ENCODE assay signal across 25 cellular contexts in the genomic region with DNA sequence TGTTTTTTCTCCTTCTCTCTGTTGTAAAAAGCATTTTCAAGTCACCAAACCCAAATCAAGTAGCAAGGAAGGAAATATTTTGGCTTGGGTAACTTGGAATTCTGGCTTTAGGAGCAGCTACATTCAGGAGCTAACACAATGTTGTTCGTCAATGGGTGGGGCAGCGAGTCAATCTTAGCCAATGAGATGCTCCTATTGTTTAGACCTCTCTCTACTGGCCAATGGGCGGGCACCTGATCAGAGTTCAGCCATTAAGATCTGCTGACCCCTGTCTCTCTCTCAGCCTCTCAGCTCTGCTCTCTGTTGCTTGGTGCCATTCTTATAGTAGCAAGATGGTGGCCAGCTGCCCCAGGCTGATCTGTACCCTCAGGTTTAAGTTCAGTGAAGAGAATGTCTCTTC.
"Had no signal": no experiment of that assay in that cellular context is flagged by ENCODE, and none has a peak within 500 bp of the region (broad histone marks: within the 10 kb centered on the region; RNA-seq: fewer than 3 reads in every experiment).

No MANE protein-coding gene starts in this region.

- H3K27ac Mint-ChIP-seq: IgD-negative memory B cell had no signal

- DNase-seq: Kasumi-1, MV-4-11, NCI-H1048, NCI-H1105, NCI-H1417, NCI-H1436 treated with DMSO at 0.1 percent for 48 hours, NCI-H187, NCI-H2029, NCI-H2081 treated with DMSO at 0.1 percent for 48 hours, NCI-H2171, NCI-H226, NCI-H446, NCI-H510A, NCI-H524 treated with DMSO at 0.1 percent for 48 hours, NCI-H69, NCI-H774, Right ventricle myocardium superior, RPMI8226, SIG-M5 had no signal

- H3K9ac ChIP-seq: KMS-11 had no signal

- ATAC-seq: K562, SK-N-SH treated with all-trans-retinoic acid at 6 μM for 48 hours had no signal

- H3K4me2 ChIP-seq: KMS-11 had no signal

- FAIRE-seq: K562, RCC 7860 had no signal

- H3K4me1 ChIP-seq: SJSA1 had no signal

- H3K4me3 ChIP-seq: K562, SJSA1 had no signal

- H3K36me3 Mint-ChIP-seq: IgD-negative memory B cell had no signal

- H3K4me1 Mint-ChIP-seq: IgD-negative memory B cell had no signal

- H3K27ac ChIP-seq: KMS-11, SJSA1 had no signal

- H3K36me3 ChIP-seq: SJSA1 had no signal

- H3K9me3 ChIP-seq: SJSA1 had no signal

- H3K27me3 Mint-ChIP-seq: IgD-negative memory B cell had no signal
